Comparison of ENCODE assay signal across 12 cellular contexts in the genomic region with DNA sequence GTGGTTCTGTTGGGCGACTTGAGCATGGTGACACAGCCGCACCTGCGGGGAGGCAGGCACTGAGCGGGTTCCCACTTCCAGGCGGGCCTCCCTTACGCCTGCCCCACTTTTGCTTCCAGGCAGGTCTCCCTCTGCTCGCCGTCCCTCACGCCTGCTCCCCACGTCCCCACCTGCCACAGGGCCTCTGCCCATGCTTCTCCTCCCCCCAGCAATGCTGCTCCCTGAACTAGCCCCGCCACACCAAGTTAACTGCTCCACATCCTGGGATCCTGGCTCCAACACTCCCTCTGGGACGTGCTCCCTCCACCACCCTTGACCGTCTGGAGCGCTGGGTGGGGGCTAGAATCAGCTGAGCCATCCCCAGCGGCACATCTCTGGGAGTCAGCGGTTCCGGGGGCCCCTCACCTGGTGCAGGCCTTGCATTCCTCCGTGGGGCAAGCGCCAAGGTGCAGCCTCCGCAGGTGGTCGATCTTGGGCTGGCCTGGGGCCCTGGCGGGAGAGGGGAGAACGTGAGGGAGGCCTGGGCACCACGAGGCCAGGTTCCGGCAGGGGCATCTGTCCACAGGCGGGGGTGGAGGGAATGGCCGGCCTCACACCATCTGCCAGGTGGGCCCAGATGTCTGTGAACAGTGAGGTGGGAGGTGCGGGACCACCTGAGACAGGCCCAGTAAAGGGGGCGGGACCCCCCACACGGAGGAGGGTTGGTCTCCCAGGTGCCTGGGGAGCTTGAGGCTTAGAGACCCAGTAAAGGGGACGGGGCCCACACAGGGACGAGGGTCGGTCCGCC. TPM values are rescaled to one million over a fixed set of nuclear protein-coding genes. Genes with fewer than 3 reads are reported as not detected.
DNase-seq lines count a peak whose midpoint lies in the region; ATAC-seq and TF ChIP-seq lines count a peak whose summit lies in the region.
"Had no signal": no experiment of that assay in that cellular context is flagged by ENCODE, and none has a peak within 500 bp of the region (broad histone marks: within the 10 kb centered on the region; RNA-seq: fewer than 3 reads in every experiment).

No MANE protein-coding gene starts in this region.

- H3K27me3 ChIP-seq in lower lobe of right lung (ENCODE audit: low read depth): no peaks in the 10 kb centered on the region
- no peaks in the 10 kb centered on the region for H3K27me3 ChIP-seq in vagina
- H3K27me3 ChIP-seq: brain microvascular endothelial cell had no signal

- peak overlapping the region; percentile 62 for H3K27ac ChIP-seq in lower lobe of right lung
- H3K27ac ChIP-seq in vagina: peak overlapping the region; percentile 87
- H3K27ac ChIP-seq: brain microvascular endothelial cell had no signal

- H3K27me3 Mint-ChIP-seq in immature natural killer cell (ENCODE audit: low read depth in 3 of 3): peaks cover 5 to 14% (median 10%) of the 10 kb centered on the region in 3 donors

- peaks cover 4% of the 10 kb centered on the region in 3 donors for H3K36me3 Mint-ChIP-seq in immature natural killer cell

- TF ChIP-seq CTCF in lower lobe of right lung (IDR thresholded peaks at IDR 0.05) (no peak), vagina (IDR thresholded peaks at IDR 0.05) (no peak)

- no peak overlapping the region for H3K4me3 Mint-ChIP-seq in immature natural killer cell

- H3K4me1 ChIP-seq in lower lobe of right lung (peaks cover 31% of the 10 kb centered on the region), vagina (peaks cover 46% of the 10 kb centered on the region)

- ATAC-seq in Right ventricle myocardium superior (ENCODE audit: poor library complexity): peak; percentile 0
- ATAC-seq in left cardiac atrium: no peak
- ATAC-seq in lower lobe of right lung: no peak

- no peak for TF ChIP-seq POLR2A in vagina (IDR thresholded peaks at IDR 0.05)

- H3K9me3 Mint-ChIP-seq in immature natural killer cell: no peaks in the 10 kb centered on the region

- H3K4me3 ChIP-seq in lower lobe of right lung (no peak overlapping the region), vagina (no peak overlapping the region)

- intact Hi-C loops in Right ventricle myocardium superior (cut with DNase I) (loop anchor here (10.0 kb wide), 1 partner anchor 94 kb away; no protein-coding TSS in a partner anchor), left cardiac atrium (cut with DNase I) (no loop called here), lower lobe of right lung (cut with DNase I) (no loop called here), vagina (cut with DNase I) (loop anchor here (10.0 kb wide), 1 partner anchor 94 kb away; no protein-coding TSS in a partner anchor)

- peaks cover 20% of the 10 kb centered on the region for H3K36me3 ChIP-seq in lower lobe of right lung
- peaks cover 0 to 19% of the 10 kb centered on the region in 2 donors for H3K36me3 ChIP-seq in vagina

- no peak overlapping the region for H3K27ac Mint-ChIP-seq in immature natural killer cell

- H3K9me3 ChIP-seq in lower lobe of right lung (no peaks in the 10 kb centered on the region), vagina (no peaks in the 10 kb centered on the region)

- peaks cover 4 to 17% of the 10 kb centered on the region in 2 donors for H3K4me1 Mint-ChIP-seq in immature natural killer cell

- DNase-seq in Right ventricle myocardium superior: no peak
- DNase-seq in left cardiac atrium: no peak
- no peak for DNase-seq in lower lobe of right lung
- no peak for DNase-seq in vagina (ENCODE audit: extremely low spot score in 2 of 2)
- DNase-seq in immature natural killer cell: no peak
- DNase-seq in foreskin melanocyte: no peak
- DNase-seq: activated T-cell treated with anti-CD3 and anti-CD28 coated beads, Interleukin-2, amount 50 U/mL, for 1 hour; occipital lobe had no signal

RNA-seq across cellular contexts. Expression of a gene that starts 9.2 kb away (rescaled TPM):
- total RNA-seq in Right ventricle myocardium superior (477 TPM), left cardiac atrium (100 to 1,000 TPM; 277 to 861 TPM), lower lobe of right lung (282 TPM), vagina (2,325 TPM)
- polyA plus RNA-seq in immature natural killer cell: 1 to 10 TPM; 1.5 to 4.1 (median 3.6) TPM

RNA-seq across cellular contexts. Expression of a gene that starts 16.5 kb away (rescaled TPM):
- total RNA-seq in Right ventricle myocardium superior (1.3 TPM), left cardiac atrium (1 to 10 TPM; 1.5 to 2.4 TPM), lower lobe of right lung (0.97 TPM), vagina (not detected)
- polyA plus RNA-seq in immature natural killer cell: not detected
- total RNA-seq: esophagus mucosa, M059J, occipital lobe had no signal

RNA-seq across cellular contexts. Expression of a gene that starts 24.3 kb away (rescaled TPM):
- total RNA-seq in Right ventricle myocardium superior (19.1 TPM), left cardiac atrium (10 to 100 TPM; 25.4 to 27.4 TPM), lower lobe of right lung (46.1 TPM), vagina (46.9 TPM)
- 100 to 1,000 TPM in 1 of 3 donors, 10 to 100 TPM in 2; 44.2 to 112 (median 48.0) TPM for polyA plus RNA-seq in immature natural killer cell

RNA-seq across cellular contexts. Expression of a gene that starts 24.6 kb away (rescaled TPM):
- total RNA-seq in Right ventricle myocardium superior: not detected
- total RNA-seq in left cardiac atrium: not detected
- not detected for total RNA-seq in lower lobe of right lung
- total RNA-seq in vagina: not detected
- not detected for polyA plus RNA-seq in immature natural killer cell
- total RNA-seq: esophagus mucosa, M059J, occipital lobe had no signal
- polyA plus RNA-seq: thymus had no signal

RNA-seq across cellular contexts. Expression of a gene that starts 27.9 kb away (rescaled TPM):
- not detected for total RNA-seq in Right ventricle myocardium superior
- total RNA-seq in left cardiac atrium: not detected
- not detected for total RNA-seq in lower lobe of right lung
- not detected for total RNA-seq in vagina
- polyA plus RNA-seq in immature natural killer cell: not detected
- total RNA-seq: esophagus mucosa, M059J, occipital lobe had no signal

Comparison
In these comparisons a context has a peak if more than half of its experiments do, and no peak if none do; other contexts are left out.
1. intact Hi-C loops: an anchor here in Right ventricle myocardium superior (10.0 kb wide) and vagina (10.0 kb wide); none called in left cardiac atrium and lower lobe of right lung.